2 cellular contexts compared by ENCODE assay signal in genomic region chr6:46149066-46149465, GRCh38. TPM values are rescaled to one million over a fixed set of nuclear protein-coding genes. Genes with fewer than 3 reads are reported as not detected.
"Had no signal": no experiment of that assay in that cellular context is flagged by ENCODE, and none has a peak within 500 bp of the region (broad histone marks: within the 10 kb centered on the region; RNA-seq: fewer than 3 reads in every experiment).

No MANE protein-coding gene starts in this region.

RNA-seq across cellular contexts. Expression of gene ENPP5, which starts 21.7 kb away (rescaled TPM):
- total RNA-seq: GM23248, HFFc6 had no signal
